Comparison of ENCODE assay signal across 10 cellular contexts in the genomic region with DNA sequence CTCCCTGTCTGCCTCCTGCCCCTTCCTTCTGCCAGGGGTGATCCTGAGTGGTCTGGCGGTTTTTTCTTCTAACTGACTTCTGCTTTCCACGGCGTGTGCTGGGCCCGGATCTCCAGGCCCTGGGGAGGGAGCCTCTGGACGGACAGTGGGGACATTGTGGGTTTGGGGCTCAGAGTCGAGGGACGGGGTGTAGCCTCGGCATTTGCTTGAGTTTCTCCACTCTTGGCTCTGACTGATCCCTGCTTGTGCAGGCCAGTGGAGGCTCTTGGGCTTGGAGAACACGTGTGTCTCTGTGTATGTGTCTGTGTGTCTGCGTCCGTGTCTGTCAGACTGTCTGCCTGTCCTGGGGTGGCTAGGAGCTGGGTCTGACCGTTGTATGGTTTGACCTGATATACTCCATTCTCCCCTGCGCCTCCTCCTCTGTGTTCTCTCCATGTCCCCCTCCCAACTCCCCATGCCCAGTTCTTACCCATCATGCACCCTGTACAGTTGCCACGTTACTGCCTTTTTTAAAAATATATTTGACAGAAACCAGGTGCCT. TPM values are rescaled to one million over a fixed set of nuclear protein-coding genes. Genes with fewer than 3 reads are reported as not detected.
DNase-seq lines count a peak whose midpoint lies in the region; ATAC-seq, FAIRE-seq and TF ChIP-seq lines count a peak whose summit lies in the region.
"Had no signal": no experiment of that assay in that cellular context is flagged by ENCODE, and none has a peak within 500 bp of the region (broad histone marks: within the 10 kb centered on the region; RNA-seq: fewer than 3 reads in every experiment).

No MANE protein-coding gene starts in this region.

- POLR2A ChIA-PET in GM12878 (lab: Charles Lee), result interaction anchor here (0.6 to 4.4 kb wide), 2 partner anchors 8 to 11 kb away, joined by 3 to 27 read pairs; no protein-coding TSS in a partner anchor
- POLR2A ChIA-PET in CD8-positive, alpha-beta memory T cell (lab: Charles Lee), result interaction anchor here (1.0 kb wide), 1 partner anchor 9 kb away, joined by 3 read pairs; no protein-coding TSS in a partner anchor

- H3K27me3 ChIP-seq in H7 (ENCODE audit: control insufficient read depth, insufficient read depth, low read length) (no peaks in the 10 kb centered on the region), GM12878 (replicated peaks in 1 of 2; ENCODE audit: control insufficient read depth in 2 of 2, insufficient read depth in 2 of 2, low read length in 1 of 2) (no peaks in the 10 kb centered on the region), hepatocyte (no peaks in the 10 kb centered on the region)
- no peaks in the 10 kb centered on the region for H3K27me3 ChIP-seq in CD8-positive, alpha-beta memory T cell (ENCODE audit: insufficient read depth, low read length, poor library complexity, severe bottlenecking)

- TF ChIP-seq POLR2A in GM12878 (IDR thresholded peaks at IDR 0.05; ENCODE audit: low read depth, low read length), result no peak

- H3K4me1 ChIP-seq in GM12878 (ENCODE audit: control insufficient read depth, insufficient read depth, low read length) (peaks cover 8% of the 10 kb centered on the region), hepatocyte (ENCODE audit: insufficient read depth) (peaks cover 24% of the 10 kb centered on the region)
- H3K4me1 ChIP-seq in CD8-positive, alpha-beta memory T cell (ENCODE audit: insufficient read depth, low read length), result peaks cover 12% of the 10 kb centered on the region

- peak overlapping the region; percentile 34 for H3K27ac Mint-ChIP-seq in stimulated activated memory B cell treated with anti-CD40 and anti-IgM and Interleukin-4, amounts not matched to agents 10 μg/mL and 1 μg/mL and 100 μg/mL, for 72 hours
- H3K27ac Mint-ChIP-seq in activated T-cell treated with anti-CD3 and anti-CD28 coated beads, Interleukin-2, amount 50 U/mL, for 72 hours, result no peak overlapping the region
- H3K27ac Mint-ChIP-seq in CD8-positive, alpha-beta memory T cell, result no peak overlapping the region
- H3K27ac Mint-ChIP-seq: activated naive CD8-positive, alpha-beta T cell treated with anti-CD3 and anti-CD28 coated beads, Interleukin-2, amount 50 U/mL, for 24 hours had no signal

- H3K9ac ChIP-seq in GM12878 (ENCODE audit: control insufficient read depth, insufficient read depth, low read length), result no peak overlapping the region

- no peak overlapping the region for H3K27ac ChIP-seq in GM12878 (ENCODE audit: control insufficient read depth, insufficient read depth)
- peak overlapping the region; percentile 76 for H3K27ac ChIP-seq in hepatocyte
- H3K27ac ChIP-seq in CD8-positive, alpha-beta memory T cell (ENCODE audit: low read depth, low read length), result no peak overlapping the region

- H3K9me2 ChIP-seq in hepatocyte (replicated peaks; ENCODE audit: insufficient read depth), result no peaks in the 10 kb centered on the region

- WGBS in GM12878 (ENCODE audit: insufficient coverage, insufficient replicate concordance, low lambda C conversion rate, missing lambda C conversion rate), result 85% methylated on average over 13 of the region's 14 CpGs
- WGBS in hepatocyte (ENCODE audit: low lambda C conversion rate, missing lambda C conversion rate), result 91% methylated on average over 14 of the region's 14 CpGs

- H3K9me3 Mint-ChIP-seq in stimulated activated memory B cell treated with anti-CD40 and anti-IgM and Interleukin-4, amounts not matched to agents 10 μg/mL and 1 μg/mL and 100 μg/mL, for 72 hours, result no peaks in the 10 kb centered on the region
- no peaks in the 10 kb centered on the region for H3K9me3 Mint-ChIP-seq in activated T-cell treated with anti-CD3 and anti-CD28 coated beads, Interleukin-2, amount 50 U/mL, for 72 hours
- H3K9me3 Mint-ChIP-seq in CD8-positive, alpha-beta memory T cell, result no peaks in the 10 kb centered on the region
- H3K9me3 Mint-ChIP-seq: activated naive CD8-positive, alpha-beta T cell treated with anti-CD3 and anti-CD28 coated beads, Interleukin-2, amount 50 U/mL, for 24 hours had no signal

- SMC1A ChIA-PET in GM12878 (lab: Charles Lee; ENCODE audit: uncharacterized antibody, unreplicated experiment), result interaction anchor here (0.6 to 3.5 kb wide), 5 partner anchors 9 to 137 kb away, joined by 3 to 26 read pairs (median 4); no protein-coding TSS in a partner anchor

- in situ Hi-C loops in GM12878 (cut with MboI), result loop anchor here (10.0 kb wide), 1 partner anchor 129 kb away; no protein-coding TSS in a partner anchor

- DNase-seq in H7 (peak; percentile 23), GM12878 (ENCODE audit: low read depth, low spot score) (no peak), hepatocyte (ENCODE audit: low spot score) (no peak), germinal center (ENCODE audit: low spot score) (no peak), NCI-H1105 treated with DMSO at 0.1 percent for 48 hours (lab: John Stamatoyannopoulos, UW) (no peak)
- no peak for DNase-seq in activated T-cell treated with anti-CD3 and anti-CD28 coated beads, Interleukin-2, amount 50 U/mL, for 72 hours
- DNase-seq in CD8-positive, alpha-beta memory T cell, result no peak
- DNase-seq: activated naive CD8-positive, alpha-beta T cell treated with anti-CD3 and anti-CD28 coated beads, Interleukin-2, amount 50 U/mL, for 24 hours had no signal

- TSS peak; percentile 13 for BruUV-seq in GM12878 (replicated peaks; lab: Mats Ljungman, UMichigan)

- no peaks in the 10 kb centered on the region for H3K79me2 ChIP-seq in GM12878 (ENCODE audit: control insufficient read depth, insufficient read depth, low read length)
- no peaks in the 10 kb centered on the region for H3K79me2 ChIP-seq in hepatocyte

- intact Hi-C loops in GM12878 (cut with micrococcal nuclease; ENCODE audit: unreplicated experiment), result loop anchor here (1.0 kb wide), 1 partner anchor 137 kb away; no protein-coding TSS in a partner anchor

- RAD21 ChIA-PET in GM12878 (lab: Charles Lee; ENCODE audit: unreplicated experiment), result interaction anchor here (1.3 to 4.8 kb wide), 4 partner anchors 9 to 61 kb away, joined by 3 to 29 read pairs (median 16); partner anchors contain the start of gene SLC29A1

- H4K20me1 ChIP-seq in GM12878 (ENCODE audit: control insufficient read depth, insufficient read depth), result no peaks in the 10 kb centered on the region
- no peaks in the 10 kb centered on the region for H4K20me1 ChIP-seq in hepatocyte (ENCODE audit: insufficient read depth, poor library complexity, severe bottlenecking)

- no peak overlapping the region for H2AFZ ChIP-seq in GM12878 (ENCODE audit: control insufficient read depth, low read depth, low read length)
- H2AFZ ChIP-seq in hepatocyte, result no peak overlapping the region

- no peak overlapping the region for H3K4me3 Mint-ChIP-seq in stimulated activated memory B cell treated with anti-CD40 and anti-IgM and Interleukin-4, amounts not matched to agents 10 μg/mL and 1 μg/mL and 100 μg/mL, for 72 hours
- H3K4me3 Mint-ChIP-seq in activated T-cell treated with anti-CD3 and anti-CD28 coated beads, Interleukin-2, amount 50 U/mL, for 72 hours, result no peak overlapping the region
- no peak overlapping the region for H3K4me3 Mint-ChIP-seq in CD8-positive, alpha-beta memory T cell
- H3K4me3 Mint-ChIP-seq: activated naive CD8-positive, alpha-beta T cell treated with anti-CD3 and anti-CD28 coated beads, Interleukin-2, amount 50 U/mL, for 24 hours had no signal

- ATAC-seq in GM12878, result no peak
- no peak for ATAC-seq in stimulated activated memory B cell treated with anti-CD40 and anti-IgM and Interleukin-4, amounts not matched to agents 10 μg/mL and 1 μg/mL and 100 μg/mL, for 72 hours
- ATAC-seq in activated T-cell treated with anti-CD3 and anti-CD28 coated beads, Interleukin-2, amount 50 U/mL, for 72 hours (replicated peaks in 1 of 2), result no peak
- ATAC-seq: activated naive CD8-positive, alpha-beta T cell treated with anti-CD3 and anti-CD28 coated beads, Interleukin-2, amount 50 U/mL, for 24 hours had no signal

- H3K36me3 Mint-ChIP-seq in stimulated activated memory B cell treated with anti-CD40 and anti-IgM and Interleukin-4, amounts not matched to agents 10 μg/mL and 1 μg/mL and 100 μg/mL, for 72 hours, result peaks cover 25% of the 10 kb centered on the region
- peaks cover 0 to 7% of the 10 kb centered on the region in 2 donors for H3K36me3 Mint-ChIP-seq in activated T-cell treated with anti-CD3 and anti-CD28 coated beads, Interleukin-2, amount 50 U/mL, for 72 hours (ENCODE audit: insufficient read depth in 2 of 2)
- H3K36me3 Mint-ChIP-seq in CD8-positive, alpha-beta memory T cell, result peaks cover 0 to 3% (median 0%) of the 10 kb centered on the region in 3 donors

- H3K27me3 Mint-ChIP-seq in stimulated activated memory B cell treated with anti-CD40 and anti-IgM and Interleukin-4, amounts not matched to agents 10 μg/mL and 1 μg/mL and 100 μg/mL, for 72 hours, result no peaks in the 10 kb centered on the region
- no peaks in the 10 kb centered on the region for H3K27me3 Mint-ChIP-seq in activated T-cell treated with anti-CD3 and anti-CD28 coated beads, Interleukin-2, amount 50 U/mL, for 72 hours (ENCODE audit: low read depth)
- H3K27me3 Mint-ChIP-seq in CD8-positive, alpha-beta memory T cell, result no peaks in the 10 kb centered on the region
- H3K27me3 Mint-ChIP-seq: activated naive CD8-positive, alpha-beta T cell treated with anti-CD3 and anti-CD28 coated beads, Interleukin-2, amount 50 U/mL, for 24 hours had no signal

- CTCF ChIA-PET in GM12878 (lab: Yijun Ruan, JAX), result interaction anchor here (0.9 to 6.4 kb wide), 13 partner anchors 10 to 137 kb away, joined by 3 to 117 read pairs (median 9); partner anchors contain the start of genes HSP90AB1 and SLC29A1
- CTCF ChIA-PET in CD8-positive, alpha-beta memory T cell (lab: Charles Lee), result interaction anchor here (0.6 to 6.3 kb wide), 6 partner anchors 9 to 664 kb away, joined by 3 to 69 read pairs (median 4); partner anchors contain the start of genes SLC29A1 and SLC35B2

- TF ChIP-seq EP300 in GM12878 (IDR thresholded peaks at IDR 0.05; ENCODE audit: borderline replicate concordance in 1 of 2, control insufficient read depth in 1 of 2, low read depth in 2 of 2, low read length in 2 of 2), result no peak

- H3K4me2 ChIP-seq in GM12878 (ENCODE audit: control insufficient read depth, insufficient read depth) (no peak overlapping the region), hepatocyte (no peak overlapping the region)

- H3K9me3 ChIP-seq in GM12878 (replicated peaks; ENCODE audit: control insufficient read depth, insufficient read depth, low read length), result no peaks in the 10 kb centered on the region
- no peaks in the 10 kb centered on the region for H3K9me3 ChIP-seq in hepatocyte (ENCODE audit: low read depth)
- H3K9me3 ChIP-seq in CD8-positive, alpha-beta memory T cell (ENCODE audit: low read length), result no peaks in the 10 kb centered on the region

- FAIRE-seq in GM12878 (lab: Jason Lieb, UNC), result no peak

- H3K4me3 ChIP-seq in H7 (ENCODE audit: insufficient read depth, low read depth, low read length) (no peak overlapping the region), GM12878 (no peak overlapping the region), hepatocyte (no peak overlapping the region)
- no peak overlapping the region for H3K4me3 ChIP-seq in CD8-positive, alpha-beta memory T cell (ENCODE audit: low read length)

- peaks cover 24% of the 10 kb centered on the region for H3K4me1 Mint-ChIP-seq in stimulated activated memory B cell treated with anti-CD40 and anti-IgM and Interleukin-4, amounts not matched to agents 10 μg/mL and 1 μg/mL and 100 μg/mL, for 72 hours
- H3K4me1 Mint-ChIP-seq in activated T-cell treated with anti-CD3 and anti-CD28 coated beads, Interleukin-2, amount 50 U/mL, for 72 hours (ENCODE audit: low read depth), result peaks cover 32% of the 10 kb centered on the region
- peaks cover 9 to 14% (median 10%) of the 10 kb centered on the region in 3 donors for H3K4me1 Mint-ChIP-seq in CD8-positive, alpha-beta memory T cell

- H3K36me3 ChIP-seq in H7 (replicated peaks; ENCODE audit: control insufficient read depth, insufficient read depth, low read length) (peaks cover 34% of the 10 kb centered on the region), GM12878 (ENCODE audit: control insufficient read depth in 2 of 2, insufficient read depth in 2 of 2, low read length in 1 of 2) (peaks cover 4 to 20% of the 10 kb centered on the region in 2 experiments; a peak in 3 of 4 replicates), hepatocyte (replicated peaks; ENCODE audit: insufficient read depth, low read depth) (no peaks in the 10 kb centered on the region)
- H3K36me3 ChIP-seq in CD8-positive, alpha-beta memory T cell (ENCODE audit: insufficient read depth, low read length), result no peaks in the 10 kb centered on the region

- TF ChIP-seq RAD21 in GM12878 (IDR thresholded peaks at IDR 0.05; ENCODE audit: insufficient read depth, low read depth, low read length), result no peak

- no peak for TF ChIP-seq CTCF in GM12878 (IDR thresholded peaks at IDR 0.05 in 2 of 3, conservative IDR thresholded peaks at IDR 0.05 in 1 of 3; ENCODE audit: control insufficient read depth in 2 of 3, extremely low read depth in 1 of 3, insufficient read depth in 1 of 3, low read depth in 3 of 3, low read length in 3 of 3)
- no peak for TF ChIP-seq CTCF in hepatocyte (IDR thresholded peaks at IDR 0.05; ENCODE audit: poor library complexity)

RNA-seq across cellular contexts. Expression of gene SLC29A1, which starts 10.2 kb away (rescaled TPM):
- total RNA-seq in H7 (2014; rRNA removed; shearing (Covaris generic)), result 68.6 and 71.9 TPM in 2 replicates
- total RNA-seq in GM12878 (2013; cell fraction: nucleolus; rRNA removed), result 127 and 138 TPM in 2 replicates
- 54.7 and 63.9 TPM in 2 replicates for total RNA-seq in GM12878 (2014; rRNA removed)
- total RNA-seq in GM12878 (2014; rRNA removed; fragmentation: Illumina TruSeq; extraction: Trizol), result 33.2 and 34.6 TPM in 2 replicates
- total RNA-seq in GM12878 (2021), result 71.7 and 79.5 TPM in 2 replicates
- polyA plus RNA-seq in GM12878 (2011; ENCODE audit: low read depth), result 29.0 TPM
- 64.1 and 132 TPM in 2 replicates for polyA plus RNA-seq in GM12878 (2011; rRNA removed)
- 183 and 202 TPM in 2 replicates for polyA plus RNA-seq in GM12878 (2011; cell fraction: cytosol; rRNA removed)
- polyA plus RNA-seq in GM12878 (2011; cell fraction: nucleus; rRNA removed), result 406 and 468 TPM in 2 replicates
- 48.6 and 53.5 TPM in 2 replicates for polyA plus RNA-seq in GM12878 (2012)
- 64.8 and 111 TPM in 2 replicates for polyA plus RNA-seq in GM12878 (2014; fragmentation: Illumina TruSeq; extraction: Trizol)
- polyA plus RNA-seq in GM12878 (2014; fragmentation: Nextera tagmentation; extraction: Ambion mirVana), result 10 to 100 TPM in 1 of 2 experiments, 1 to 10 TPM in 1; 10.0 to 15.7 TPM
- 120 and 121 TPM in 2 replicates for polyA plus RNA-seq in GM12878 (2014; rRNA removed)
- polyA plus RNA-seq in GM12878 (2016; fragmentation: Nextera tagmentation; extraction: Ambion mirVana), result 100 to 1,000 TPM; 107 to 111 TPM
- 158 and 166 TPM in 2 replicates for polyA minus RNA-seq in GM12878 (2011; rRNA and poly(A)+ RNA removed)
- polyA minus RNA-seq in GM12878 (2011; cell fraction: cytosol; rRNA and poly(A)+ RNA removed), result 37.8 and 38.3 TPM in 2 replicates
- 58.9 and 105 TPM in 2 replicates for polyA minus RNA-seq in GM12878 (2011; cell fraction: nucleus; rRNA and poly(A)+ RNA removed)
- total RNA-seq in hepatocyte, result 23.3 and 32.4 TPM in 2 replicates
- 28.5 and 30.8 TPM in 2 replicates for polyA plus RNA-seq in hepatocyte
- total RNA-seq in activated T-cell treated with anti-CD3 and anti-CD28 coated beads, Interleukin-2, amount 50 U/mL, for 72 hours, result 10 to 100 TPM; 21.7 to 28.0 TPM
- 100 to 1,000 TPM; 116 TPM for total RNA-seq in CD8-positive, alpha-beta memory T cell
- 3.6 TPM for polyA plus RNA-seq in CD8-positive, alpha-beta memory T cell

RNA-seq across cellular contexts. Expression of gene HSP90AB1, which starts 13.3 kb away (rescaled TPM):
- 1,821 and 1,973 TPM in 2 replicates for total RNA-seq in H7 (2014; rRNA removed; shearing (Covaris generic))
- total RNA-seq in GM12878 (2013; cell fraction: nucleolus; rRNA removed), result 295 and 318 TPM in 2 replicates
- 1,125 and 1,245 TPM in 2 replicates for total RNA-seq in GM12878 (2014; rRNA removed)
- total RNA-seq in GM12878 (2014; rRNA removed; fragmentation: Illumina TruSeq; extraction: Trizol), result 1,212 and 1,260 TPM in 2 replicates
- 1,166 and 1,167 TPM in 2 replicates for total RNA-seq in GM12878 (2021)
- 830 TPM for polyA plus RNA-seq in GM12878 (2011; ENCODE audit: low read depth)
- polyA plus RNA-seq in GM12878 (2011; rRNA removed), result 1,290 and 1,505 TPM in 2 replicates
- 1,040 and 1,248 TPM in 2 replicates for polyA plus RNA-seq in GM12878 (2011; cell fraction: cytosol; rRNA removed)
- polyA plus RNA-seq in GM12878 (2011; cell fraction: nucleus; rRNA removed), result 565 and 804 TPM in 2 replicates
- polyA plus RNA-seq in GM12878 (2012), result 750 and 926 TPM in 2 replicates
- polyA plus RNA-seq in GM12878 (2014; fragmentation: Illumina TruSeq; extraction: Trizol), result 1,676 and 1,846 TPM in 2 replicates
- 1,000 to 10,000 TPM; 1,089 to 1,682 TPM for polyA plus RNA-seq in GM12878 (2014; fragmentation: Nextera tagmentation; extraction: Ambion mirVana)
- 960 and 988 TPM in 2 replicates for polyA plus RNA-seq in GM12878 (2014; rRNA removed)
- polyA plus RNA-seq in GM12878 (2016; fragmentation: Nextera tagmentation; extraction: Ambion mirVana), result 1,000 to 10,000 TPM; 1,078 to 1,109 TPM
- 1,120 and 1,147 TPM in 2 replicates for polyA minus RNA-seq in GM12878 (2011; rRNA and poly(A)+ RNA removed)
- 408 and 462 TPM in 2 replicates for polyA minus RNA-seq in GM12878 (2011; cell fraction: cytosol; rRNA and poly(A)+ RNA removed)
- polyA minus RNA-seq in GM12878 (2011; cell fraction: nucleus; rRNA and poly(A)+ RNA removed), result 114 and 165 TPM in 2 replicates
- total RNA-seq in hepatocyte, result 884 and 891 TPM in 2 replicates
- polyA plus RNA-seq in hepatocyte, result 422 and 440 TPM in 2 replicates
- total RNA-seq in activated T-cell treated with anti-CD3 and anti-CD28 coated beads, Interleukin-2, amount 50 U/mL, for 72 hours, result 1,000 to 10,000 TPM in 1 of 2 donors, 100 to 1,000 TPM in 1; 915 to 1,109 TPM
- 1,000 to 10,000 TPM; 2,387 to 2,400 TPM for total RNA-seq in CD8-positive, alpha-beta memory T cell
- 460 TPM for polyA plus RNA-seq in CD8-positive, alpha-beta memory T cell

RNA-seq across cellular contexts. Expression of gene MYMX, which starts 16.9 kb away (rescaled TPM):
- total RNA-seq in H7 (2014; rRNA removed; shearing (Covaris generic)), result 5.2 and 6.0 TPM in 2 replicates
- total RNA-seq in GM12878 (2013; cell fraction: nucleolus; rRNA removed), result not detected in 2 replicates
- total RNA-seq in GM12878 (2014; rRNA removed) (0.16 TPM in 1 of 2 replicates, not detected in the other), GM12878 (2014; rRNA removed; fragmentation: Illumina TruSeq; extraction: Trizol) (not detected in 2 replicates), GM12878 (2021) (not detected in 2 replicates), hepatocyte (not detected in 2 replicates)
- polyA plus RNA-seq in GM12878 (2011; ENCODE audit: low read depth), result not detected
- polyA plus RNA-seq in GM12878 (2011; rRNA removed) (not detected in 2 replicates), GM12878 (2014; fragmentation: Illumina TruSeq; extraction: Trizol) (not detected in 2 replicates), GM12878 (2014; fragmentation: Nextera tagmentation; extraction: Ambion mirVana) (not detected), GM12878 (2014; rRNA removed) (0.18 TPM in 1 of 2 replicates, not detected in the other), GM12878 (2016; fragmentation: Nextera tagmentation; extraction: Ambion mirVana) (not detected), hepatocyte (2.0 TPM in 1 of 2 replicates, not detected in the other)
- 0.12 and 0.30 TPM in 2 replicates for polyA plus RNA-seq in GM12878 (2011; cell fraction: cytosol; rRNA removed)
- not detected in 2 replicates for polyA plus RNA-seq in GM12878 (2011; cell fraction: nucleus; rRNA removed)
- not detected in 2 replicates for polyA plus RNA-seq in GM12878 (2012)
- polyA minus RNA-seq in GM12878 (2011; rRNA and poly(A)+ RNA removed), result not detected in 2 replicates
- not detected in 2 replicates for polyA minus RNA-seq in GM12878 (2011; cell fraction: cytosol; rRNA and poly(A)+ RNA removed)
- polyA minus RNA-seq in GM12878 (2011; cell fraction: nucleus; rRNA and poly(A)+ RNA removed), result not detected in 2 replicates
- total RNA-seq in activated T-cell treated with anti-CD3 and anti-CD28 coated beads, Interleukin-2, amount 50 U/mL, for 72 hours, result not detected
- not detected for total RNA-seq in CD8-positive, alpha-beta memory T cell
- polyA plus RNA-seq in CD8-positive, alpha-beta memory T cell, result not detected
- total RNA-seq: Calu3 had no signal

RNA-seq across cellular contexts. Expression of gene SLC35B2, which starts 23.7 kb away (rescaled TPM):
- total RNA-seq in H7 (2014; rRNA removed; shearing (Covaris generic)), result 27.2 and 28.7 TPM in 2 replicates
- total RNA-seq in GM12878 (2013; cell fraction: nucleolus; rRNA removed), result 34.4 and 37.1 TPM in 2 replicates
- 34.1 and 35.1 TPM in 2 replicates for total RNA-seq in GM12878 (2014; rRNA removed)
- total RNA-seq in GM12878 (2014; rRNA removed; fragmentation: Illumina TruSeq; extraction: Trizol), result 24.3 and 25.1 TPM in 2 replicates
- 33.5 and 35.8 TPM in 2 replicates for total RNA-seq in GM12878 (2021)
- 23.1 TPM for polyA plus RNA-seq in GM12878 (2011; ENCODE audit: low read depth)
- 19.7 and 32.2 TPM in 2 replicates for polyA plus RNA-seq in GM12878 (2011; rRNA removed)
- polyA plus RNA-seq in GM12878 (2011; cell fraction: cytosol; rRNA removed), result 48.8 and 53.9 TPM in 2 replicates
- polyA plus RNA-seq in GM12878 (2011; cell fraction: nucleus; rRNA removed), result 89.8 and 144 TPM in 2 replicates
- 38.5 and 38.9 TPM in 2 replicates for polyA plus RNA-seq in GM12878 (2012)
- 23.9 and 35.2 TPM in 2 replicates for polyA plus RNA-seq in GM12878 (2014; fragmentation: Illumina TruSeq; extraction: Trizol)
- 10 to 100 TPM; 11.3 to 14.9 TPM for polyA plus RNA-seq in GM12878 (2014; fragmentation: Nextera tagmentation; extraction: Ambion mirVana)
- 45.2 and 45.4 TPM in 2 replicates for polyA plus RNA-seq in GM12878 (2014; rRNA removed)
- polyA plus RNA-seq in GM12878 (2016; fragmentation: Nextera tagmentation; extraction: Ambion mirVana), result 10 to 100 TPM; 39.5 to 40.8 TPM
- polyA minus RNA-seq in GM12878 (2011; rRNA and poly(A)+ RNA removed), result 17.3 and 33.3 TPM in 2 replicates
- polyA minus RNA-seq in GM12878 (2011; cell fraction: cytosol; rRNA and poly(A)+ RNA removed), result 5.2 and 7.0 TPM in 2 replicates
- polyA minus RNA-seq in GM12878 (2011; cell fraction: nucleus; rRNA and poly(A)+ RNA removed), result 19.7 and 27.3 TPM in 2 replicates
- 73.0 and 74.1 TPM in 2 replicates for total RNA-seq in hepatocyte
- 92.9 and 104 TPM in 2 replicates for polyA plus RNA-seq in hepatocyte
- 10 to 100 TPM; 13.9 to 16.9 TPM for total RNA-seq in activated T-cell treated with anti-CD3 and anti-CD28 coated beads, Interleukin-2, amount 50 U/mL, for 72 hours
- 10 to 100 TPM; 34.8 to 35.7 TPM for total RNA-seq in CD8-positive, alpha-beta memory T cell
- 49.0 TPM for polyA plus RNA-seq in CD8-positive, alpha-beta memory T cell

RNA-seq across cellular contexts. Expression of gene NFKBIE, which starts 31.7 kb away (rescaled TPM):
- 9.7 and 12.3 TPM in 2 replicates for total RNA-seq in H7 (2014; rRNA removed; shearing (Covaris generic))
- 127 and 202 TPM in 2 replicates for total RNA-seq in GM12878 (2013; cell fraction: nucleolus; rRNA removed)
- total RNA-seq in GM12878 (2014; rRNA removed) (45.1 and 47.0 TPM in 2 replicates), GM12878 (2014; rRNA removed; fragmentation: Illumina TruSeq; extraction: Trizol) (39.5 and 43.2 TPM in 2 replicates), GM12878 (2021) (53.6 and 57.0 TPM in 2 replicates), hepatocyte (13.2 and 16.7 TPM in 2 replicates)
- 13.6 TPM for polyA plus RNA-seq in GM12878 (2011; ENCODE audit: low read depth)
- polyA plus RNA-seq in GM12878 (2011; rRNA removed) (106 and 126 TPM in 2 replicates), GM12878 (2014; fragmentation: Illumina TruSeq; extraction: Trizol) (34.5 and 38.1 TPM in 2 replicates), GM12878 (2014; fragmentation: Nextera tagmentation; extraction: Ambion mirVana) (10 to 100 TPM; 10.4 to 26.0 TPM), GM12878 (2014; rRNA removed) (52.4 and 60.3 TPM in 2 replicates), GM12878 (2016; fragmentation: Nextera tagmentation; extraction: Ambion mirVana) (10 to 100 TPM; 30.4 to 30.6 TPM), hepatocyte (9.6 and 14.0 TPM in 2 replicates)
- polyA plus RNA-seq in GM12878 (2011; cell fraction: cytosol; rRNA removed), result 111 and 125 TPM in 2 replicates
- polyA plus RNA-seq in GM12878 (2011; cell fraction: nucleus; rRNA removed), result 154 TPM in 2 replicates
- polyA plus RNA-seq in GM12878 (2012), result 36.7 and 71.2 TPM in 2 replicates
- 61.6 and 113 TPM in 2 replicates for polyA minus RNA-seq in GM12878 (2011; rRNA and poly(A)+ RNA removed)
- polyA minus RNA-seq in GM12878 (2011; cell fraction: cytosol; rRNA and poly(A)+ RNA removed), result 36.5 and 58.5 TPM in 2 replicates
- 67.9 and 93.8 TPM in 2 replicates for polyA minus RNA-seq in GM12878 (2011; cell fraction: nucleus; rRNA and poly(A)+ RNA removed)
- total RNA-seq in activated T-cell treated with anti-CD3 and anti-CD28 coated beads, Interleukin-2, amount 50 U/mL, for 72 hours, result 10 to 100 TPM; 18.1 to 19.8 TPM
- 10 to 100 TPM; 33.1 to 34.3 TPM for total RNA-seq in CD8-positive, alpha-beta memory T cell
- 5.3 TPM for polyA plus RNA-seq in CD8-positive, alpha-beta memory T cell
